Comparison of ENCODE assay signal across 8 cellular contexts in genomic region chr7:32588657-32589056, GRCh38.
DNase-seq lines count a peak whose midpoint lies in the region; ATAC-seq and TF ChIP-seq lines count a peak whose summit lies in the region.

No MANE protein-coding gene starts in this region.

- no peak for TF ChIP-seq EP300 in transverse colon (IDR thresholded peaks at IDR 0.05; ENCODE audit: low read depth)

- peak overlapping the region in 7 of 8 donors; percentile 47 to 72 (median 64) for H3K27ac ChIP-seq in spleen
- peak overlapping the region in 2 of 4 donors; percentile 35 to 39 for H3K27ac ChIP-seq in transverse colon

- peak; percentile 77 for DNase-seq in AG08395 (ENCODE audit: low spot score)
- peak; percentile 98 for DNase-seq in NB4 (ENCODE audit: low read depth)
- peak; percentile 55 for DNase-seq in epithelial cell of esophagus (ENCODE audit: low read depth)
- DNase-seq in spleen: no peak
- DNase-seq in transverse colon: no peak
- DNase-seq in HuH-7.5 (ENCODE audit: low spot score): no peak
- DNase-seq in cerebellar nuclear complex (lab: John Stamatoyannopoulos, UW): no peak

- intact Hi-C loops in spleen (cut with DNase I; ENCODE audit: low total_unique reads): no loop called here
- intact Hi-C loops in transverse colon (cut with DNase I; ENCODE audit: low total_unique reads): no loop called here

- H3K4me1 ChIP-seq in spleen (peaks cover 10 to 42% (median 27%) of the 10 kb centered on the region in 6 donors), transverse colon (peaks cover 0 to 8% (median 5%) of the 10 kb centered on the region in 4 donors)

- 3 to 29% (median 6%) methylated on average over 2 of the region's 2 CpGs for WGBS in spleen, 5 donors
- WGBS in transverse colon (ENCODE audit: low coverage in 1 of 2), 2 donors: 39 to 62% methylated on average over 2 of the region's 2 CpGs

- H3K27me3 ChIP-seq in spleen (replicated peaks in 1 of 7) (no peaks in the 10 kb centered on the region), transverse colon (no peaks in the 10 kb centered on the region)

- H3K36me3 ChIP-seq in spleen (peaks cover 0 to 54% (median 35%) of the 10 kb centered on the region in 6 donors), transverse colon (peaks cover 0 to 20% (median 6%) of the 10 kb centered on the region in 4 donors)

- H3K4me3 ChIP-seq in NB4 (ENCODE audit: low read depth, low read length) (peak overlapping the region; percentile 27), epithelial cell of esophagus (ENCODE audit: low read length) (no peak overlapping the region), spleen (no peak overlapping the region), transverse colon (no peak overlapping the region)

- in situ Hi-C loops in transverse colon (cut with MboI; ENCODE audit: low pct_ligation_motif_present in 1 of 4, low pct_unique_long_range_greater_than_20kb in 1 of 4, low sequenced_read_pairs in 3 of 4): no loop called here

- TF ChIP-seq CTCF in NB4 (IDR thresholded peaks at IDR 0.05; ENCODE audit: low read depth, low read length) (peak; percentile 37), epithelial cell of esophagus (IDR thresholded peaks at IDR 0.05; ENCODE audit: insufficient read depth, low read depth, low read length, missing control alignments) (no peak), spleen (IDR thresholded peaks at IDR 0.05 in 8 of 11, conservative IDR thresholded peaks at IDR 0.05 in 3 of 11) (no peak), transverse colon (IDR thresholded peaks at IDR 0.05) (no peak)

- ATAC-seq in GM21381 (IDR thresholded peaks at IDR 0.05; ENCODE audit: unreplicated experiment): peak; percentile 63

- TF ChIP-seq POLR2A in NB4 (IDR thresholded peaks at IDR 0.05; ENCODE audit: extremely low read depth, insufficient read length) (peak; percentile 20), spleen (IDR thresholded peaks at IDR 0.05) (no peak), transverse colon (IDR thresholded peaks at IDR 0.05) (no peak)

- H3K9me3 ChIP-seq in spleen (no peaks in the 10 kb centered on the region), transverse colon (no peaks in the 10 kb centered on the region)

Comparison
In these comparisons a context has a peak if more than half of its experiments do, and no peak if none do; other contexts are left out.
1. DNase-seq: peak in AG08395 (single experiment), NB4 (single experiment) and epithelial cell of esophagus (single experiment); none in spleen (single experiment), transverse colon (single experiment), HuH-7.5 (single experiment) and cerebellar nuclear complex (0 of 2).